ENCODE assay signal across 30 cellular contexts in genomic region chr3:5497497-5497896, GRCh38.
"Had no signal": no experiment of that assay in that cellular context is flagged by ENCODE, and none has a peak within 500 bp of the region (broad histone marks: within the 10 kb centered on the region; RNA-seq: fewer than 3 reads in every experiment).

No MANE protein-coding gene starts in this region.

- H2AFZ ChIP-seq: hepatocyte had no signal

- H3K27me3 Mint-ChIP-seq: activated CD4-positive, alpha-beta memory T cell treated with anti-CD3 and anti-CD28 coated beads for 36 hours; activated CD4-positive, alpha-beta T cell treated with anti-CD3 and anti-CD28 coated beads for 36 hours; activated CD4-positive, alpha-beta T cell treated with anti-CD3 and anti-CD28 coated beads, Interleukin-2, amount 10 ng/mL, durations not matched to agents 24 days and 14 days; activated CD8-positive, alpha-beta memory T cell treated with anti-CD3 and anti-CD28 coated beads, Interleukin-2, amount 10 ng/mL, durations not matched to agents 7 days and 5 days; activated naive CD8-positive, alpha-beta T cell had no signal

- H3K4me1 ChIP-seq: ascending aorta, breast epithelium, colonic mucosa, esophagus squamous epithelium, gastroesophageal sphincter, heart right ventricle had no signal

- DNase-seq: activated CD4-positive, alpha-beta memory T cell treated with anti-CD3 and anti-CD28 coated beads for 36 hours; activated CD4-positive, alpha-beta T cell treated with anti-CD3 and anti-CD28 coated beads for 36 hours; activated CD4-positive, alpha-beta T cell treated with anti-CD3 and anti-CD28 coated beads, Interleukin-2, amount 10 ng/mL, durations not matched to agents 24 days and 14 days; activated CD4-positive, CD25-positive, alpha-beta regulatory T cell; activated CD4-positive, CD25-positive, alpha-beta regulatory T cell treated with anti-CD3 and anti-CD28 coated beads, Interleukin-2, amount 50 U/mL, for 72 hours; activated CD8-positive, alpha-beta memory T cell treated with anti-CD3 and anti-CD28 coated beads, Interleukin-2, amount 10 ng/mL, durations not matched to agents 7 days and 5 days; activated CD8-positive, alpha-beta memory T cell treated with anti-CD3 and anti-CD28 coated beads, Interleukin-2, amount 50 U/mL, for 4 hours; activated CD8-positive, alpha-beta T cell treated with anti-CD3 and anti-CD28 coated beads, Interleukin-2, amount 10 ng/mL, durations not matched to agents 7 days and 5 days; activated gamma-delta T cell; activated naive CD4-positive, alpha-beta T cell; activated naive CD4-positive, alpha-beta T cell treated with anti-CD3 and anti-CD28 coated beads, Interleukin-2, amount 50 U/mL, for 16 hours; activated T-cell treated with anti-CD3 and anti-CD28 coated beads, Interleukin-2, amount 50 U/mL, for 1 hour; activated T-cell treated with anti-CD3 and anti-CD28 coated beads, Interleukin-2, amount 50 U/mL, for 48 hours; central memory CD4-positive, alpha-beta T cell; cerebellar nuclear complex; colonic mucosa; effector CD8-positive, alpha-beta T cell; esophagus squamous epithelium; foreskin melanocyte; heart right ventricle; T-helper 2 cell had no signal

- H3K4me2 ChIP-seq: hepatocyte had no signal

- H3K4me3 ChIP-seq: ascending aorta, breast epithelium, cardiac muscle cell, colonic mucosa, esophagus squamous epithelium, gastroesophageal sphincter, heart right ventricle, hepatocyte had no signal

- H3K4me3 Mint-ChIP-seq: activated CD4-positive, alpha-beta memory T cell treated with anti-CD3 and anti-CD28 coated beads for 36 hours; activated CD4-positive, alpha-beta T cell treated with anti-CD3 and anti-CD28 coated beads for 36 hours; activated CD4-positive, alpha-beta T cell treated with anti-CD3 and anti-CD28 coated beads, Interleukin-2, amount 10 ng/mL, durations not matched to agents 24 days and 14 days; activated CD8-positive, alpha-beta memory T cell treated with anti-CD3 and anti-CD28 coated beads, Interleukin-2, amount 10 ng/mL, durations not matched to agents 7 days and 5 days; activated CD8-positive, alpha-beta T cell treated with anti-CD3 and anti-CD28 coated beads, Interleukin-2, amount 10 ng/mL, durations not matched to agents 7 days and 5 days; activated naive CD8-positive, alpha-beta T cell; activated T-helper 1 cell treated with anti-CD3 and anti-CD28 coated beads, Interleukin-12 subunit alpha, Interleukin-12 subunit beta, Interleukin-2, Interleukin-4 antibody, amounts not matched to agents 30 ng/mL and 10 ng/mL and 1 ng/mL, durations not matched to agents 14 hours and 24 hours and 36 hours; brain had no signal

- H3K36me3 ChIP-seq: ascending aorta, breast epithelium, cardiac muscle cell, colonic mucosa, esophagus squamous epithelium, gastroesophageal sphincter, heart right ventricle had no signal

- H3K36me3 Mint-ChIP-seq: activated CD4-positive, alpha-beta memory T cell treated with anti-CD3 and anti-CD28 coated beads for 36 hours; activated naive CD8-positive, alpha-beta T cell; brain had no signal

- H3K79me2 ChIP-seq: hepatocyte had no signal

- H3K27ac ChIP-seq: ascending aorta, breast epithelium, cardiac muscle cell, colonic mucosa, epithelial cell of prostate, esophagus squamous epithelium, gastroesophageal sphincter, heart right ventricle, hepatocyte had no signal

- H3K27ac Mint-ChIP-seq: activated CD4-positive, alpha-beta memory T cell treated with anti-CD3 and anti-CD28 coated beads for 36 hours; activated CD4-positive, alpha-beta T cell treated with anti-CD3 and anti-CD28 coated beads for 36 hours; activated CD4-positive, alpha-beta T cell treated with anti-CD3 and anti-CD28 coated beads, Interleukin-2, amount 10 ng/mL, durations not matched to agents 24 days and 14 days; activated CD8-positive, alpha-beta memory T cell treated with anti-CD3 and anti-CD28 coated beads, Interleukin-2, amount 10 ng/mL, durations not matched to agents 7 days and 5 days; activated CD8-positive, alpha-beta T cell treated with anti-CD3 and anti-CD28 coated beads, Interleukin-2, amount 10 ng/mL, durations not matched to agents 7 days and 5 days; activated naive CD8-positive, alpha-beta T cell; activated T-helper 1 cell treated with anti-CD3 and anti-CD28 coated beads, Interleukin-12 subunit alpha, Interleukin-12 subunit beta, Interleukin-2, Interleukin-4 antibody, amounts not matched to agents 30 ng/mL and 10 ng/mL and 1 ng/mL, durations not matched to agents 14 hours and 24 hours and 36 hours; brain had no signal

- H3K9me3 ChIP-seq: ascending aorta, breast epithelium, colonic mucosa, esophagus squamous epithelium, gastroesophageal sphincter had no signal

- ATAC-seq: activated CD4-positive, alpha-beta T cell treated with anti-CD3 and anti-CD28 coated beads for 36 hours; activated CD8-positive, alpha-beta memory T cell treated with anti-CD3 and anti-CD28 coated beads, Interleukin-2, amount 10 ng/mL, durations not matched to agents 7 days and 5 days; activated CD8-positive, alpha-beta T cell treated with anti-CD3 and anti-CD28 coated beads, Interleukin-2, amount 10 ng/mL, durations not matched to agents 7 days and 5 days; gastroesophageal sphincter; heart right ventricle had no signal

- H3K4me1 Mint-ChIP-seq: brain had no signal

- H3K27me3 ChIP-seq: ascending aorta, breast epithelium, cardiac muscle cell, colonic mucosa, esophagus squamous epithelium, gastroesophageal sphincter, heart right ventricle, hepatocyte had no signal

- H3K9me3 Mint-ChIP-seq: activated CD4-positive, alpha-beta memory T cell treated with anti-CD3 and anti-CD28 coated beads for 36 hours had no signal
